ENCODE assay signal across 9 cellular contexts in genomic region chr13:41411536-41411935, GRCh38. TPM values are rescaled to one million over a fixed set of nuclear protein-coding genes. Genes with fewer than 3 reads are reported as not detected.
A peak's percentile ranks its signal among the peaks of the same experiment; 100 is the strongest.
DNase-seq lines count a peak whose midpoint lies in the region; ATAC-seq, FAIRE-seq and TF ChIP-seq lines count a peak whose summit lies in the region.
"Had no signal": no experiment of that assay in that cellular context is flagged by ENCODE, and none has a peak within 500 bp of the region (broad histone marks: within the 10 kb centered on the region; RNA-seq: fewer than 3 reads in every experiment).

No MANE protein-coding gene starts in this region.

- DNase-seq in D721Med (ENCODE audit: insufficient read length, low spot score) (no peak), HuH-7 (ENCODE audit: low spot score) (peak; percentile 23), astrocyte (ENCODE audit: low read depth) (peak; percentile 48), kidney tubule cell (ENCODE audit: low spot score) (peak; percentile 34), activated gamma-delta T cell (lab: John Stamatoyannopoulos, UW) (no peak)

- H2AFZ ChIP-seq in astrocyte (ENCODE audit: low read depth, low read length): no peak overlapping the region

- no peak overlapping the region for H3K4me3 ChIP-seq in astrocyte (ENCODE audit: insufficient read depth, low read depth, low read length)

- H3K4me1 Mint-ChIP-seq in astrocyte (ENCODE audit: low read depth, unreplicated experiment): no peaks in the 10 kb centered on the region

- ATAC-seq in GM18517 (IDR thresholded peaks at IDR 0.05; ENCODE audit: unreplicated experiment) (no peak), HG03571 (IDR thresholded peaks at IDR 0.05; ENCODE audit: unreplicated experiment) (no peak), GM18519 (IDR thresholded peaks at IDR 0.05; ENCODE audit: low FRiP score, unreplicated experiment) (no peak)

- H3K9ac ChIP-seq in astrocyte (ENCODE audit: low read length): no peak overlapping the region

- TF ChIP-seq CTCF in D721Med (IDR thresholded peaks at IDR 0.05; ENCODE audit: insufficient read depth, missing control alignments) (peak; percentile 6), astrocyte (IDR thresholded peaks at IDR 0.05; ENCODE audit: insufficient read depth, low read depth, low read length) (peak; percentile 26)

- H3K4me3 Mint-ChIP-seq in astrocyte (ENCODE audit: unreplicated experiment): no peak overlapping the region

- H3K36me3 Mint-ChIP-seq in astrocyte (ENCODE audit: low read depth, unreplicated experiment): peaks cover 2% of the 10 kb centered on the region

- no peak overlapping the region for H3K4me2 ChIP-seq in astrocyte (ENCODE audit: low read length)

- no peak overlapping the region for H3K27ac Mint-ChIP-seq in astrocyte (ENCODE audit: unreplicated experiment)

- FAIRE-seq in D721Med (lab: Jason Lieb, UNC) (no peak), astrocyte (lab: Jason Lieb, UNC) (no peak)
- FAIRE-seq: islet of Langerhans had no signal

- no peaks in the 10 kb centered on the region for H4K20me1 ChIP-seq in astrocyte (ENCODE audit: insufficient read depth, low read length)

- H3K27ac ChIP-seq in astrocyte (ENCODE audit: low read depth, low read length): no peak overlapping the region

- no peaks in the 10 kb centered on the region for H3K4me1 ChIP-seq in astrocyte (ENCODE audit: insufficient read depth, low read length)

- H3K27me3 Mint-ChIP-seq in astrocyte (ENCODE audit: low read depth, unreplicated experiment): peaks cover 6% of the 10 kb centered on the region

- H3K9me3 ChIP-seq in astrocyte (ENCODE audit: insufficient read depth, low read depth, low read length): no peaks in the 10 kb centered on the region

- no peaks in the 10 kb centered on the region for H3K27me3 ChIP-seq in astrocyte (ENCODE audit: insufficient read depth, low read length)

- H3K36me3 ChIP-seq in astrocyte (ENCODE audit: insufficient read depth, low read length): no peaks in the 10 kb centered on the region

- H3K79me2 ChIP-seq in astrocyte (ENCODE audit: insufficient read depth, low read length): no peaks in the 10 kb centered on the region

- peaks cover 1% of the 10 kb centered on the region for H3K9me3 Mint-ChIP-seq in astrocyte (ENCODE audit: unreplicated experiment)

RNA-seq across cellular contexts. Expression of gene RGCC, which starts 45.8 kb away (rescaled TPM):
- total RNA-seq in astrocyte: 0.82 and 1.2 TPM in 2 replicates

Comparison
In these comparisons a context has a peak if more than half of its experiments do, and no peak if none do; other contexts are left out.
1. DNase-seq: peak in HuH-7 (single experiment), astrocyte (single experiment) and kidney tubule cell (single experiment); none in D721Med (single experiment) and activated gamma-delta T cell (single experiment).